In the genomic region with DNA sequence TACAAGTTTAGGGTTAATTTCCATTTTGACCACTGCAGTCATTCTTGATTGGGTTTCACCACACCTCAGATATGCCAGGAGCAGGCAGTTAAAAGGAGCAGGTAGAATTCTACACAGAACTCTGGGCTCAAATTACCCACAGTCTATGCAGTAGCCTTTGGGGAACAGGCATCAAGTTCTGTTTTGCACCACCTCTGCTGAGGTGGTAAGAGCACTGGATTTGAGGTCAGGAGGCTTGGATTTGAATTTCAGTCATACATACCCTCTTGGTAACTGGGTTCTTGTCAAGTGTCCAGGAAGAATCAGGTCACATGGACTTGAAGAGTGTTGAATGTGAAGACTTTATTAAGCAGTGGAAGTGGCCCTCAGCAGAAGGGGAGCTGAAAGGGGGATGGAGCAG, we compare ENCODE assay signal across 17 cellular contexts. TPM values are rescaled to one million over a fixed set of nuclear protein-coding genes. Genes with fewer than 3 reads are reported as not detected.
DNase-seq lines count a peak whose midpoint lies in the region; ATAC-seq and TF ChIP-seq lines count a peak whose summit lies in the region.
"Had no signal": no experiment of that assay in that cellular context is flagged by ENCODE, and none has a peak within 500 bp of the region (broad histone marks: within the 10 kb centered on the region; RNA-seq: fewer than 3 reads in every experiment).

No MANE protein-coding gene starts in this region.

- H3K9me3 ChIP-seq in breast epithelium: peaks cover 0 to 9% of the 10 kb centered on the region in 2 donors
- H3K9me3 ChIP-seq: BE2C had no signal

- H3K4me3 Mint-ChIP-seq in MCF 10A (ENCODE audit: unreplicated experiment): no peak overlapping the region
- H3K4me3 Mint-ChIP-seq in activated T-helper 17 cell treated with anti-CD3 and anti-CD28 coated beads, Interleukin-2, amount 50 U/mL, for 72 hours: no peak overlapping the region
- H3K4me3 Mint-ChIP-seq: GM23338 had no signal

- CTCF ChIA-PET in MCF 10A (lab: Yijun Ruan, JAX): interaction anchor here (0.6 to 0.7 kb wide), 2 partner anchors 39 to 52 kb away, joined by 3 to 4 read pairs; no protein-coding TSS in a partner anchor

- no peaks in the 10 kb centered on the region for H3K36me3 ChIP-seq in breast epithelium
- H3K36me3 ChIP-seq: BE2C had no signal

- peak overlapping the region; percentile 46 for H3K27ac Mint-ChIP-seq in MCF 10A (ENCODE audit: low read depth, unreplicated experiment)
- peak overlapping the region; percentile 95 for H3K27ac Mint-ChIP-seq in activated T-helper 17 cell treated with anti-CD3 and anti-CD28 coated beads, Interleukin-2, amount 50 U/mL, for 72 hours
- H3K27ac Mint-ChIP-seq: GM23338 had no signal

- no peaks in the 10 kb centered on the region for H3K4me1 ChIP-seq in breast epithelium
- H3K4me1 ChIP-seq: BE2C had no signal

- no peak overlapping the region for H3K27ac ChIP-seq in breast epithelium
- H3K27ac ChIP-seq: SK-N-MC had no signal

- TF ChIP-seq POLR2A in breast epithelium (IDR thresholded peaks at IDR 0.05): no peak

- no TSS peak for BruUV-seq in MCF 10A (replicated peaks; lab: Mats Ljungman, UMichigan)

- H3K27me3 ChIP-seq in breast epithelium: peaks cover 0 to 20% of the 10 kb centered on the region in 2 donors
- H3K27me3 ChIP-seq: BE2C had no signal

- no peak overlapping the region for H3K4me3 ChIP-seq in breast epithelium
- H3K4me3 ChIP-seq: GM23338, SK-N-MC had no signal

- H3K36me3 Mint-ChIP-seq in MCF 10A (ENCODE audit: insufficient read depth, unreplicated experiment): no peaks in the 10 kb centered on the region
- no peaks in the 10 kb centered on the region for H3K36me3 Mint-ChIP-seq in activated T-helper 17 cell treated with anti-CD3 and anti-CD28 coated beads, Interleukin-2, amount 50 U/mL, for 72 hours (ENCODE audit: low read depth)

- H3K27me3 Mint-ChIP-seq in MCF 10A (ENCODE audit: insufficient read depth, unreplicated experiment): no peaks in the 10 kb centered on the region
- no peaks in the 10 kb centered on the region for H3K27me3 Mint-ChIP-seq in activated T-helper 17 cell treated with anti-CD3 and anti-CD28 coated beads, Interleukin-2, amount 50 U/mL, for 72 hours

- H3K4me1 Mint-ChIP-seq in MCF 10A (ENCODE audit: insufficient read depth, unreplicated experiment): no peaks in the 10 kb centered on the region
- H3K4me1 Mint-ChIP-seq in activated T-helper 17 cell treated with anti-CD3 and anti-CD28 coated beads, Interleukin-2, amount 50 U/mL, for 72 hours: peaks cover 7% of the 10 kb centered on the region
- H3K4me1 Mint-ChIP-seq: GM23338 had no signal

- no peaks in the 10 kb centered on the region for H3K9me3 Mint-ChIP-seq in MCF 10A (ENCODE audit: unreplicated experiment)
- no peaks in the 10 kb centered on the region for H3K9me3 Mint-ChIP-seq in activated T-helper 17 cell treated with anti-CD3 and anti-CD28 coated beads, Interleukin-2, amount 50 U/mL, for 72 hours

- no peak for DNase-seq in MCF 10A (ENCODE audit: unreplicated experiment)
- DNase-seq in breast epithelium (ENCODE audit: low spot score in 2 of 2): no peak
- DNase-seq in myocyte (ENCODE audit: low read depth): peak; percentile 8
- DNase-seq in glomerular visceral epithelial cell (ENCODE audit: extremely low spot score): no peak
- DNase-seq in MV-4-11 (lab: John Stamatoyannopoulos, UW): no peak
- no peak for DNase-seq in EL
- DNase-seq: BE2C, HCEC 1CT, KG1, NCI-H1105 treated with DMSO at 0.1 percent for 48 hours, NCI-H2081, NCI-H446, NCI-H526 treated with DMSO at 0.1 percent for 48 hours had no signal

- TF ChIP-seq CTCF in MCF 10A (IDR thresholded peaks at IDR 0.05; ENCODE audit: unreplicated experiment): no peak
- no peak for TF ChIP-seq CTCF in breast epithelium (IDR thresholded peaks at IDR 0.05)

- ATAC-seq in activated T-helper 17 cell treated with anti-CD3 and anti-CD28 coated beads, Interleukin-2, amount 50 U/mL, for 72 hours (replicated peaks): no peak
- ATAC-seq: GM23338, Right ventricle myocardium inferior had no signal

- intact Hi-C loops in MCF 10A (cut with micrococcal nuclease) (no loop called here), breast epithelium (cut with DNase I; ENCODE audit: low total_unique reads) (no loop called here)

- POLR2A ChIA-PET in MCF 10A (lab: Yijun Ruan, JAX): no interaction called here

RNA-seq across cellular contexts. Expression of a gene that starts 40.4 kb away (rescaled TPM):
- total RNA-seq in MCF 10A (2022) (279 and 310 TPM in 2 replicates), breast epithelium (100 to 1,000 TPM; 122 to 149 (median 126) TPM), myocyte (277 and 371 TPM in 2 replicates)
- 1,000 to 10,000 TPM; 1,373 to 1,720 TPM for total RNA-seq in activated T-helper 17 cell treated with anti-CD3 and anti-CD28 coated beads, Interleukin-2, amount 50 U/mL, for 72 hours
- polyA plus RNA-seq in myocyte (2012): 670 TPM
